In genomic region chr2:207138573-207139297, GRCh38 we compare ENCODE assay signal across 24 cellular contexts. TPM values are rescaled to one million over a fixed set of nuclear protein-coding genes. Genes with fewer than 3 reads are reported as not detected.
DNase-seq lines count a peak whose midpoint lies in the region; ATAC-seq and TF ChIP-seq lines count a peak whose summit lies in the region.
"Had no signal": no experiment of that assay in that cellular context is flagged by ENCODE, and none has a peak within 500 bp of the region (broad histone marks: within the 10 kb centered on the region; RNA-seq: fewer than 3 reads in every experiment).

No MANE protein-coding gene starts in this region.

- DNase-seq in activated naive CD4-positive, alpha-beta T cell treated with anti-CD3 and anti-CD28 coated beads, Interleukin-2, amount 50 U/mL, for 72 hours (ENCODE audit: low spot score in 2 of 2): no peak
- no peak for DNase-seq in endodermal cell
- no peak for DNase-seq in upper lobe of right lung
- DNase-seq in effector memory CD4-positive, alpha-beta T cell: no peak
- DNase-seq in right lobe of liver: no peak
- no peak for DNase-seq in type B pancreatic cell (ENCODE audit: extremely low spot score, unreplicated experiment)
- DNase-seq: 8988T; activated CD4-positive, alpha-beta T cell treated with anti-CD3 and anti-CD28 coated beads for 36 hours; activated CD8-positive, alpha-beta memory T cell treated with anti-CD3 and anti-CD28 coated beads, Interleukin-2, amount 50 U/mL, for 4 hours; activated gamma-delta T cell treated with Interleukin-2 at 50 U/mL for 16 hours; aorta; DMS153; immature natural killer cell; KG1; NCI-H2029 treated with DMSO at 0.1 percent for 48 hours; NCI-H510A treated with DMSO at 0.1 percent for 48 hours; SHP77 treated with DMSO at 0.1 percent for 48 hours; stimulated activated CD4-positive, alpha-beta T cell treated with anti-CD3 and anti-CD28 coated beads, Interleukin-4, amount 100 ng/mL, for 1 hour; substantia nigra had no signal

- no peaks in the 10 kb centered on the region for H3K9me3 ChIP-seq in endodermal cell (ENCODE audit: control insufficient read depth, low read length)
- no peaks in the 10 kb centered on the region for H3K9me3 ChIP-seq in upper lobe of right lung
- no peaks in the 10 kb centered on the region for H3K9me3 ChIP-seq in effector memory CD4-positive, alpha-beta T cell (ENCODE audit: control insufficient read depth, low read length)
- no peaks in the 10 kb centered on the region for H3K9me3 ChIP-seq in right lobe of liver
- H3K9me3 ChIP-seq: BLaER1 treated with 17β-estradiol and CSF1 and Interleukin-3, amounts not matched to agents 10 nM and 100 nM had no signal

- peaks cover 30% of the 10 kb centered on the region for H3K4me1 ChIP-seq in endodermal cell (ENCODE audit: control insufficient read depth, insufficient read depth, low read length)
- H3K4me1 ChIP-seq in upper lobe of right lung: peaks cover 72% of the 10 kb centered on the region
- peaks cover 35% of the 10 kb centered on the region for H3K4me1 ChIP-seq in effector memory CD4-positive, alpha-beta T cell (ENCODE audit: control insufficient read depth, insufficient read depth, low read length, poor library complexity, severe bottlenecking)
- peaks cover 0 to 21% (median 3%) of the 10 kb centered on the region in 4 donors for H3K4me1 ChIP-seq in right lobe of liver

- H3K27me3 ChIP-seq in endodermal cell (ENCODE audit: control insufficient read depth, insufficient read depth, low read length, poor library complexity, severe bottlenecking) (no peaks in the 10 kb centered on the region), upper lobe of right lung (no peaks in the 10 kb centered on the region), right lobe of liver (no peaks in the 10 kb centered on the region)
- H3K27me3 ChIP-seq in effector memory CD4-positive, alpha-beta T cell (replicated peaks; ENCODE audit: control insufficient read depth, insufficient read depth, low read length, poor library complexity, severe bottlenecking): no peaks in the 10 kb centered on the region
- H3K27me3 ChIP-seq: BLaER1 treated with 17β-estradiol and CSF1 and Interleukin-3, amounts not matched to agents 10 nM and 100 nM had no signal

- peak overlapping the region; percentile 57 for H3K27ac Mint-ChIP-seq in activated naive CD4-positive, alpha-beta T cell treated with anti-CD3 and anti-CD28 coated beads, Interleukin-2, amount 50 U/mL, for 24 hours
- H3K27ac Mint-ChIP-seq in activated naive CD4-positive, alpha-beta T cell treated with anti-CD3 and anti-CD28 coated beads, Interleukin-2, amount 50 U/mL, for 72 hours: no peak overlapping the region
- H3K27ac Mint-ChIP-seq in endodermal cell: no peak overlapping the region
- H3K27ac Mint-ChIP-seq in nephron: peak overlapping the region; percentile 85 to 91 (median 89)
- no peak overlapping the region for H3K27ac Mint-ChIP-seq in type B pancreatic cell
- H3K27ac Mint-ChIP-seq: immature natural killer cell had no signal

- no peaks in the 10 kb centered on the region for H3K27me3 Mint-ChIP-seq in activated naive CD4-positive, alpha-beta T cell treated with anti-CD3 and anti-CD28 coated beads, Interleukin-2, amount 50 U/mL, for 24 hours
- H3K27me3 Mint-ChIP-seq in endodermal cell (ENCODE audit: insufficient read depth) (no peaks in the 10 kb centered on the region), nephron (ENCODE audit: low read depth) (no peaks in the 10 kb centered on the region), type B pancreatic cell (no peaks in the 10 kb centered on the region)
- H3K27me3 Mint-ChIP-seq: activated CD4-positive, alpha-beta T cell treated with anti-CD3 and anti-CD28 coated beads for 36 hours had no signal

- no peak overlapping the region for H3K9ac ChIP-seq in endodermal cell (ENCODE audit: extremely low read depth, low read length, poor library complexity, severe bottlenecking)
- H3K9ac ChIP-seq: BLaER1 treated with 17β-estradiol and CSF1 and Interleukin-3, amounts not matched to agents 10 nM and 100 nM had no signal

- intact Hi-C loops in upper lobe of right lung (cut with DNase I): no loop called here
- intact Hi-C loops in right lobe of liver (cut with DNase I): no loop called here

- H3K9me3 Mint-ChIP-seq in activated naive CD4-positive, alpha-beta T cell treated with anti-CD3 and anti-CD28 coated beads, Interleukin-2, amount 50 U/mL, for 24 hours: no peaks in the 10 kb centered on the region
- peaks cover 4 to 9% of the 10 kb centered on the region in 2 donors for H3K9me3 Mint-ChIP-seq in activated naive CD4-positive, alpha-beta T cell treated with anti-CD3 and anti-CD28 coated beads, Interleukin-2, amount 50 U/mL, for 72 hours
- H3K9me3 Mint-ChIP-seq in endodermal cell (no peaks in the 10 kb centered on the region), nephron (no peaks in the 10 kb centered on the region), type B pancreatic cell (no peaks in the 10 kb centered on the region)
- H3K9me3 Mint-ChIP-seq: immature natural killer cell had no signal

- peaks cover 96% of the 10 kb centered on the region for H3K4me1 Mint-ChIP-seq in activated naive CD4-positive, alpha-beta T cell treated with anti-CD3 and anti-CD28 coated beads, Interleukin-2, amount 50 U/mL, for 24 hours
- peaks cover 76% of the 10 kb centered on the region for H3K4me1 Mint-ChIP-seq in endodermal cell
- H3K4me1 Mint-ChIP-seq in nephron: peaks cover 69% of the 10 kb centered on the region
- peaks cover 71% of the 10 kb centered on the region for H3K4me1 Mint-ChIP-seq in type B pancreatic cell (ENCODE audit: unreplicated experiment)

- no peak for TF ChIP-seq POLR2A in right lobe of liver (IDR thresholded peaks at IDR 0.05)

- H3K27ac ChIP-seq in endodermal cell (ENCODE audit: low read depth, low read length): peak overlapping the region; percentile 34
- peak overlapping the region; percentile 18 for H3K27ac ChIP-seq in upper lobe of right lung
- no peak overlapping the region for H3K27ac ChIP-seq in effector memory CD4-positive, alpha-beta T cell (ENCODE audit: insufficient read depth, low read length, poor library complexity, severe bottlenecking)
- H3K27ac ChIP-seq in right lobe of liver: no peak overlapping the region
- H3K27ac ChIP-seq: BLaER1 treated with 17β-estradiol and CSF1 and Interleukin-3, amounts not matched to agents 10 nM and 100 nM had no signal

- peaks cover 18% of the 10 kb centered on the region for H3K36me3 Mint-ChIP-seq in activated naive CD4-positive, alpha-beta T cell treated with anti-CD3 and anti-CD28 coated beads, Interleukin-2, amount 50 U/mL, for 24 hours
- H3K36me3 Mint-ChIP-seq in activated naive CD4-positive, alpha-beta T cell treated with anti-CD3 and anti-CD28 coated beads, Interleukin-2, amount 50 U/mL, for 72 hours: peaks cover 20 to 25% of the 10 kb centered on the region in 2 donors
- H3K36me3 Mint-ChIP-seq in endodermal cell (ENCODE audit: low read depth) (peaks cover 11% of the 10 kb centered on the region), nephron (ENCODE audit: low read depth) (peaks cover 6% of the 10 kb centered on the region), type B pancreatic cell (peaks cover 13% of the 10 kb centered on the region)

- no peak overlapping the region for H3K4me3 ChIP-seq in endodermal cell (ENCODE audit: low read length)
- no peak overlapping the region for H3K4me3 ChIP-seq in upper lobe of right lung
- H3K4me3 ChIP-seq in effector memory CD4-positive, alpha-beta T cell (ENCODE audit: insufficient read depth, low read depth, low read length, poor library complexity, severe bottlenecking): no peak overlapping the region
- H3K4me3 ChIP-seq in right lobe of liver: no peak overlapping the region
- H3K4me3 ChIP-seq: BLaER1 treated with 17β-estradiol and CSF1 and Interleukin-3, amounts not matched to agents 10 nM and 100 nM; coronary artery had no signal

- ATAC-seq in activated naive CD4-positive, alpha-beta T cell treated with anti-CD3 and anti-CD28 coated beads, Interleukin-2, amount 50 U/mL, for 72 hours: no peak
- ATAC-seq in upper lobe of right lung (no peak), right lobe of liver (no peak)
- ATAC-seq: activated CD4-positive, alpha-beta T cell treated with anti-CD3 and anti-CD28 coated beads for 36 hours; HCT116 had no signal

- no peak for TF ChIP-seq CTCF in endodermal cell (conservative IDR thresholded peaks at IDR 0.05)
- no peak for TF ChIP-seq CTCF in nephron (IDR thresholded peaks at IDR 0.05; ENCODE audit: unreplicated experiment in 3 of 3)
- no peak for TF ChIP-seq CTCF in upper lobe of right lung (IDR thresholded peaks at IDR 0.05)
- no peak for TF ChIP-seq CTCF in right lobe of liver (IDR thresholded peaks at IDR 0.05)
- TF ChIP-seq CTCF in type B pancreatic cell (conservative IDR thresholded peaks at IDR 0.05): no peak

- no peak overlapping the region for H3K4me3 Mint-ChIP-seq in activated naive CD4-positive, alpha-beta T cell treated with anti-CD3 and anti-CD28 coated beads, Interleukin-2, amount 50 U/mL, for 24 hours
- H3K4me3 Mint-ChIP-seq in endodermal cell: no peak overlapping the region
- H3K4me3 Mint-ChIP-seq in nephron: no peak overlapping the region
- H3K4me3 Mint-ChIP-seq in type B pancreatic cell: no peak overlapping the region
- H3K4me3 Mint-ChIP-seq: activated CD4-positive, alpha-beta T cell treated with anti-CD3 and anti-CD28 coated beads for 36 hours; immature natural killer cell had no signal

- H3K36me3 ChIP-seq in endodermal cell (ENCODE audit: control insufficient read depth, insufficient read depth, low read length): peaks cover 69% of the 10 kb centered on the region
- H3K36me3 ChIP-seq in upper lobe of right lung: no peaks in the 10 kb centered on the region
- H3K36me3 ChIP-seq in effector memory CD4-positive, alpha-beta T cell (ENCODE audit: control insufficient read depth, insufficient read depth, low read length): no peaks in the 10 kb centered on the region
- H3K36me3 ChIP-seq in right lobe of liver: no peaks in the 10 kb centered on the region
- H3K36me3 ChIP-seq: BLaER1 treated with 17β-estradiol and CSF1 and Interleukin-3, amounts not matched to agents 10 nM and 100 nM had no signal

- WGBS in endodermal cell (ENCODE audit: insufficient coverage in 1 of 2, insufficient read length in 1 of 2), 2 experiments: 89 to 93% methylated on average over 7 to 9 of the region's 9 CpGs
- WGBS in right lobe of liver (ENCODE audit: insufficient coverage, low coverage, low lambda C conversion rate, missing lambda C conversion rate): 80% methylated on average over 9 of the region's 9 CpGs

RNA-seq across cellular contexts. Expression of gene KLF7, which starts 27.0 kb away (rescaled TPM):
- 10 to 100 TPM; 26.8 to 28.7 TPM for total RNA-seq in activated naive CD4-positive, alpha-beta T cell treated with anti-CD3 and anti-CD28 coated beads, Interleukin-2, amount 50 U/mL, for 72 hours
- total RNA-seq in endodermal cell (10 to 100 TPM; 27.4 to 27.8 TPM), upper lobe of right lung (62.1 TPM), right lobe of liver (10 to 100 TPM in 3 of 6 experiments, 1 to 10 TPM in 3; 3.3 to 14.2 (median 10.2) TPM), type B pancreatic cell (ENCODE audit: low replicate concordance) (20.3 and 24.1 TPM in 2 replicates)
- 23.3 TPM for polyA plus RNA-seq in endodermal cell (2013, experiment 1 of 2)
- polyA plus RNA-seq in endodermal cell (2013, experiment 2 of 2): 22.4 TPM

Comparison
In these comparisons a context has a peak if more than half of its experiments do, and no peak if none do; other contexts are left out.
1. H3K27ac Mint-ChIP-seq: peak in activated naive CD4-positive, alpha-beta T cell treated with anti-CD3 and anti-CD28 coated beads, Interleukin-2, amount 50 U/mL, for 24 hours (single experiment) and nephron (3 of 3); none in activated naive CD4-positive, alpha-beta T cell treated with anti-CD3 and anti-CD28 coated beads, Interleukin-2, amount 50 U/mL, for 72 hours (0 of 2), endodermal cell (single experiment) and type B pancreatic cell (single experiment).
2. H3K27ac ChIP-seq: peak in endodermal cell (single experiment) and upper lobe of right lung (single experiment); none in effector memory CD4-positive, alpha-beta T cell (single experiment) and right lobe of liver (0 of 3).